11 cellular contexts compared by ENCODE assay signal in genomic region chr3:171256445-171257250, GRCh38.
DNase-seq lines count a peak whose midpoint lies in the region; ATAC-seq, FAIRE-seq and TF ChIP-seq lines count a peak whose summit lies in the region.
"Had no signal": no experiment of that assay in that cellular context is flagged by ENCODE, and none has a peak within 500 bp of the region (broad histone marks: within the 10 kb centered on the region; RNA-seq: fewer than 3 reads in every experiment).

No MANE protein-coding gene starts in this region.

- H3K4me2 ChIP-seq in IMR-90 (ENCODE audit: low read depth, low read length): no peak overlapping the region

- no peaks in the 10 kb centered on the region for H4K20me1 ChIP-seq in IMR-90 (ENCODE audit: insufficient read depth, low read length)

- no peak for DNase-seq in right cardiac atrium
- DNase-seq in Right ventricle myocardium superior: no peak
- peak; percentile 9 for DNase-seq in IMR-90
- DNase-seq in bronchial epithelial cell (ENCODE audit: low read depth): peak; percentile 18
- DNase-seq in NCI-H2081 treated with DMSO at 0.1 percent for 48 hours (lab: John Stamatoyannopoulos, UW): no peak
- DNase-seq in colonic mucosa: no peak
- no peak for DNase-seq in midbrain (lab: John Stamatoyannopoulos, UW)
- DNase-seq: effector CD8-positive, alpha-beta T cell; NCI-H2107 had no signal

- FAIRE-seq in bronchial epithelial cell (lab: Jason Lieb, UNC): no peak

- H2AK5ac ChIP-seq in IMR-90 (ENCODE audit: low read depth, low read length): peak overlapping the region; percentile 19; the same call in 1 of the 2 replicates

- no peak for TF ChIP-seq POLR2A in IMR-90 (IDR thresholded peaks at IDR 0.05; ENCODE audit: low read depth, low read length)

- peak overlapping the region; percentile 22; the same call in 1 of the 2 replicates for H3K4ac ChIP-seq in IMR-90 (ENCODE audit: low read depth, low read length)

- no peaks in the 10 kb centered on the region; a peak in 1 of 4 replicates for H3K79me1 ChIP-seq in IMR-90 (ENCODE audit: low read depth in 1 of 2, low read length in 2 of 2)

- no peak overlapping the region for H4K5ac ChIP-seq in IMR-90 (ENCODE audit: low read depth, low read length)

- TF ChIP-seq CTCF in IMR-90 (conservative IDR thresholded peaks at IDR 0.05; ENCODE audit: low read depth, low read length) (no peak), bronchial epithelial cell (IDR thresholded peaks at IDR 0.05; ENCODE audit: insufficient read depth, low read length, severe bottlenecking) (no peak), colonic mucosa (IDR thresholded peaks at IDR 0.05) (no peak)

- H3K9me3 ChIP-seq in right cardiac atrium (ENCODE audit: control insufficient read depth, low read length): no peaks in the 10 kb centered on the region
- H3K9me3 ChIP-seq in IMR-90 (ENCODE audit: control insufficient read depth, insufficient read depth, low read length): no peaks in the 10 kb centered on the region
- no peaks in the 10 kb centered on the region for H3K9me3 ChIP-seq in thymus (ENCODE audit: control insufficient read depth)
- no peaks in the 10 kb centered on the region for H3K9me3 ChIP-seq in colonic mucosa

- CTCF ChIA-PET in IMR-90 (lab: Yijun Ruan, JAX): no interaction called here

- intact Hi-C loops in right cardiac atrium (cut with DNase I): no loop called here
- intact Hi-C loops in Right ventricle myocardium superior (cut with DNase I): no loop called here
- intact Hi-C loops in IMR-90 (cut with micrococcal nuclease): loop anchor here (5.0 kb wide), 1 partner anchor 44 kb away; no protein-coding TSS in a partner anchor
- intact Hi-C loops in colonic mucosa (cut with DNase I): no loop called here

- H3K4me3 ChIP-seq in right cardiac atrium (ENCODE audit: low read length) (no peak overlapping the region), IMR-90 (ENCODE audit: insufficient read depth, low read depth, low read length) (no peak overlapping the region), bronchial epithelial cell (ENCODE audit: low read depth, low read length) (no peak overlapping the region), thymus (ENCODE audit: low read length) (no peak overlapping the region), colonic mucosa (no peak overlapping the region)
- H3K4me3 ChIP-seq: SK-N-MC had no signal

- POLR2A ChIA-PET in IMR-90 (lab: Charles Lee; ENCODE audit: unreplicated experiment): no interaction called here

- no TSS peak for BruUV-seq in IMR-90 (replicated peaks; lab: Mats Ljungman, UMichigan)

- H3K14ac ChIP-seq in IMR-90 (replicated peaks; ENCODE audit: low read depth, low read length): 0 out of 2 replicates have a peak overlapping the region, but pooled peaks have one; percentile 8

- ATAC-seq in right cardiac atrium: no peak
- ATAC-seq in Right ventricle myocardium superior (ENCODE audit: poor library complexity): no peak
- ATAC-seq in IMR-90 (ENCODE audit: low read depth): no peak

- no peak overlapping the region for H2BK120ac ChIP-seq in IMR-90 (ENCODE audit: low read depth, low read length)

- no peaks in the 10 kb centered on the region for H3K36me3 ChIP-seq in IMR-90 (ENCODE audit: control insufficient read depth, insufficient read depth, low read length)
- no peaks in the 10 kb centered on the region for H3K36me3 ChIP-seq in bronchial epithelial cell (ENCODE audit: control insufficient read depth, insufficient read depth, low read length)
- H3K36me3 ChIP-seq in thymus (ENCODE audit: control insufficient read depth, insufficient read depth): no peaks in the 10 kb centered on the region
- no peaks in the 10 kb centered on the region for H3K36me3 ChIP-seq in colonic mucosa

- no peak for TF ChIP-seq RAD21 in IMR-90 (IDR thresholded peaks at IDR 0.05; ENCODE audit: low read length)

- dilution Hi-C loops in IMR-90 (cut with HindIII; ENCODE audit: low sequenced_read_pairs, unreplicated experiment): no loop called here

- H4K91ac ChIP-seq in IMR-90 (ENCODE audit: insufficient read depth, low read depth, low read length): no peak overlapping the region

- H3K23ac ChIP-seq in IMR-90 (ENCODE audit: low read depth, low read length): no peak overlapping the region

- H2BK20ac ChIP-seq in IMR-90 (ENCODE audit: low read depth, low read length): no peak overlapping the region; the same call in 1 of the 2 replicates

- no peak overlapping the region for H2BK5ac ChIP-seq in IMR-90 (ENCODE audit: low read depth, low read length, poor library complexity, severe bottlenecking)

- no peaks in the 10 kb centered on the region for H3K9me1 ChIP-seq in IMR-90 (ENCODE audit: insufficient read depth, low read length)

- H2AK9ac ChIP-seq in IMR-90 (replicated peaks; ENCODE audit: low read depth, low read length, poor library complexity): no peak overlapping the region

- 0 out of 3 replicates have a peak overlapping the region, but pooled peaks have one; percentile 5 for H2BK15ac ChIP-seq in IMR-90 (ENCODE audit: low read depth, low read length)

- peak overlapping the region; percentile 48 for H3K27ac ChIP-seq in right cardiac atrium (ENCODE audit: low read length)
- H3K27ac ChIP-seq in IMR-90 (ENCODE audit: insufficient read depth, low read length): no peak overlapping the region
- H3K27ac ChIP-seq in thymus (ENCODE audit: low read depth): peak overlapping the region; percentile 20
- H3K27ac ChIP-seq in colonic mucosa: no peak overlapping the region
- H3K27ac ChIP-seq: SK-N-MC had no signal

- no peak overlapping the region for H4K8ac ChIP-seq in IMR-90 (ENCODE audit: low read depth in 2 of 2, low read length in 2 of 2)

- 87% methylated on average over 4 of the region's 4 CpGs for WGBS in right cardiac atrium
- no CpG with 5 or more reads among the region's 4 CpGs for WGBS in IMR-90 (ENCODE audit: extremely low coverage in 2 of 2, insufficient read length in 1 of 2), 2 experiments
- WGBS in thymus: 95% methylated on average over 4 of the region's 4 CpGs

- H3K18ac ChIP-seq in IMR-90 (ENCODE audit: low read depth, low read length): no peak overlapping the region

- H3K27me3 ChIP-seq in right cardiac atrium (ENCODE audit: control insufficient read depth, insufficient read depth): no peaks in the 10 kb centered on the region
- no peaks in the 10 kb centered on the region; the same call in 1 of the 2 replicates for H3K27me3 ChIP-seq in IMR-90 (ENCODE audit: control insufficient read depth, insufficient read depth, low read length)
- no peaks in the 10 kb centered on the region for H3K27me3 ChIP-seq in bronchial epithelial cell (ENCODE audit: control insufficient read depth, insufficient read depth, low read length)
- H3K27me3 ChIP-seq in thymus (ENCODE audit: control insufficient read depth, insufficient read depth): no peaks in the 10 kb centered on the region
- no peaks in the 10 kb centered on the region for H3K27me3 ChIP-seq in colonic mucosa

- H3K56ac ChIP-seq in IMR-90 (ENCODE audit: extremely low read depth, insufficient read depth, low read length): no peak overlapping the region

- peaks cover 3% of the 10 kb centered on the region for H3K4me1 ChIP-seq in right cardiac atrium (ENCODE audit: control insufficient read depth, insufficient read depth, low read length)
- peaks cover 4% of the 10 kb centered on the region for H3K4me1 ChIP-seq in IMR-90 (ENCODE audit: control insufficient read depth, insufficient read depth, low read length)
- H3K4me1 ChIP-seq in thymus (ENCODE audit: control insufficient read depth, insufficient read depth, low read length): peaks cover 9% of the 10 kb centered on the region
- H3K4me1 ChIP-seq in colonic mucosa: no peaks in the 10 kb centered on the region

- no peak overlapping the region for H2AFZ ChIP-seq in IMR-90 (replicated peaks; ENCODE audit: low read length, poor library complexity)

- H3K9ac ChIP-seq in IMR-90 (ENCODE audit: low read depth, low read length): no peak overlapping the region
- no peak overlapping the region for H3K9ac ChIP-seq in colonic mucosa (ENCODE audit: low read depth in 2 of 2, low read length in 2 of 2)

- in situ Hi-C loops in IMR-90 (cut with MboI; ENCODE audit: low sequenced_read_pairs): no loop called here

TF ChIP-seq in IMR-90, 13 proteins besides CTCF, POLR2A, EP300 and RAD21:
- no peak for TF ChIP-seq FOS (IDR thresholded peaks at IDR 0.05; ENCODE audit: low read depth, low read length)

Comparison
In these comparisons a context has a peak if more than half of its experiments do, and no peak if none do; other contexts are left out.
1. DNase-seq: peak in IMR-90 (single experiment) and bronchial epithelial cell (single experiment); none in right cardiac atrium (0 of 3), Right ventricle myocardium superior (single experiment), NCI-H2081 treated with DMSO at 0.1 percent for 48 hours (single experiment), colonic mucosa (single experiment) and midbrain (single experiment).
2. H3K27ac ChIP-seq: peak in right cardiac atrium (single experiment) and thymus (single experiment); none in IMR-90 (single experiment) and colonic mucosa (single experiment).